8 cellular contexts compared by ENCODE assay signal in genomic region chr11:124194696-124195418, GRCh38. TPM values are rescaled to one million over a fixed set of nuclear protein-coding genes. Genes with fewer than 3 reads are reported as not detected.
DNase-seq lines count a peak whose midpoint lies in the region; FAIRE-seq and TF ChIP-seq lines count a peak whose summit lies in the region.

No MANE protein-coding gene starts in this region.

- peaks cover 0 to 8% (median 1%) of the 10 kb centered on the region in 4 donors for H3K4me1 ChIP-seq in tibial artery

- intact Hi-C loops in tibial artery (cut with DNase I; ENCODE audit: low total_unique reads), result no loop called here

- peaks cover 1% of the 10 kb centered on the region for H3K27me3 ChIP-seq in bronchial epithelial cell (ENCODE audit: control insufficient read depth, insufficient read depth, low read length)
- H3K27me3 ChIP-seq in tibial artery, result no peaks in the 10 kb centered on the region

- TF ChIP-seq CTCF in bronchial epithelial cell (IDR thresholded peaks at IDR 0.05; ENCODE audit: insufficient read depth, low read length, severe bottlenecking), result peak; percentile 80
- peak; percentile 50 to 51 for TF ChIP-seq CTCF in tibial artery (IDR thresholded peaks at IDR 0.05)

- DNase-seq in SIG-M5 treated with dmso at 0.1 percent for 504 hours (lab: John Stamatoyannopoulos, UW; ENCODE audit: unreplicated experiment) (peak; percentile 61), SIG-M5 (lab: John Stamatoyannopoulos, UW) (no peak), H4 (ENCODE audit: low spot score) (peak; percentile 62), SHP77 treated with DMSO at 0.1 percent for 48 hours (lab: John Stamatoyannopoulos, UW) (peak; percentile 36), bronchial epithelial cell (ENCODE audit: low read depth) (peak; percentile 64), lung microvascular endothelial cell (ENCODE audit: low read depth in 2 of 2) (peak; percentile 75 to 79), tibial artery (peak; percentile 62 to 68)
- peak; percentile 36 for DNase-seq in Jurkat, Clone E6-1 (ENCODE audit: low read depth, low spot score)

- peak; percentile 76 for FAIRE-seq in bronchial epithelial cell (lab: Jason Lieb, UNC)

- H3K36me3 ChIP-seq in bronchial epithelial cell (ENCODE audit: control insufficient read depth, insufficient read depth, low read length), result no peaks in the 10 kb centered on the region
- no peaks in the 10 kb centered on the region for H3K36me3 ChIP-seq in tibial artery

- no peaks in the 10 kb centered on the region for H3K9me3 ChIP-seq in tibial artery

- no peak overlapping the region for H3K4me3 ChIP-seq in Jurkat, Clone E6-1 (ENCODE audit: low read length)
- H3K4me3 ChIP-seq in bronchial epithelial cell (ENCODE audit: low read depth, low read length) (no peak overlapping the region), tibial artery (no peak overlapping the region)

- peak overlapping the region in 1 of 2 donors; percentile 36 for H3K27ac ChIP-seq in tibial artery

RNA-seq across cellular contexts. Expression of gene OR10D3, which starts 11.7 kb away (rescaled TPM):
- not detected in 2 replicates for total RNA-seq in H4 (2014; rRNA removed; shearing (Covaris generic))
- not detected for polyA plus RNA-seq in Jurkat, Clone E6-1 (2012; ENCODE audit: insufficient read depth, insufficient read length)
- total RNA-seq in bronchial epithelial cell (not detected in 2 replicates), lung microvascular endothelial cell (not detected in 2 replicates)

RNA-seq across cellular contexts. Expression of gene OR8G1, which starts 46.0 kb away (rescaled TPM):
- total RNA-seq in H4 (2014; rRNA removed; shearing (Covaris generic)), result not detected in 2 replicates
- not detected for polyA plus RNA-seq in Jurkat, Clone E6-1 (2012; ENCODE audit: insufficient read depth, insufficient read length)
- not detected in 2 replicates for total RNA-seq in bronchial epithelial cell
- not detected in 2 replicates for total RNA-seq in lung microvascular endothelial cell
